ENCODE assay signal across 9 cellular contexts in the genomic region with DNA sequence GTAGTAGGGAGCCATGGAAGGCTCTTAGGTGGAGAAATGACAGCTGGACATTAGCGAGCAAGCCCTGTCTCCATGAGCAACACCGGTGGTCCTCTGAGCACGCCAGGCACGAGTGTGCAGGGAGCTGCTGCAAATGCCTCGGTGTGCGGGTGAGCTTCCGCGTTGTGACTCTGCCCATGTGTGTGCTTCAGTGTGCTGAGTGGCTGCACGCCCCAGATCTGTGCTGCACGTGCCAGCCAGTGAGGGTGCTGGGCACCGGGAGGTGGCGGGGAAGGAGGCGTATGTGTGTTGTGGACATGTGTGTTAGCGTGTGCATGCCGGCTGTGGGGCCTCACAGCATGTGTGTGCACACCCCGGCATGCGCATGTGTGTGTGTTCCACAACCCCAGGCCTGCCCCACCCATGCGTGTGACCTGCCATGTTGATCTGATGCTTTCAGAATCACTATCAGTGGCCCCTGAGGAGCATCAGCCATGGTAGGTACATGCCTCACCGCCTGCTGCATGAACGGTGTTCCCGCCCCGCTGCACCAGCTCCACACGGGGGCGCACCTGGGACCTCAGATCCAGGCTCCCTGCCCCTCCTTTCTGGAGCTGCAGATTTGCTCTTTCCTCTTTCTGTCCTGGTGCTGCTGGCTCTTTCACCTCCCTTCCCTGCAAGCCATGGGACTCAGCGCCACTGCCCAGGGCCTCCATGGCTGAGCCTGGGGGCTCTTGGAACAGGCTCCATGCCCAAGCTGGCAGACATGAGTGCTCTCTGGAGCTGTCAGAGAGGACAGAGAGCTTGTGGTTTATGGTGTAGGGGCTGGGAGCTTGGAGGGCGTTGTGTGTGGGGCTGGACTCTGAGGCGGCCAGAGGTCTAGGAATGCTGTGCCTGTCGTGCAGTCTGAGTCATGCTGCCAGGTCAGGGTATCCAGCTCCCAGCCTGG.
A peak's percentile ranks its signal among the peaks of the same experiment; 100 is the strongest.
DNase-seq lines count a peak whose midpoint lies in the region; ATAC-seq and TF ChIP-seq lines count a peak whose summit lies in the region.
"Had no signal": no experiment of that assay in that cellular context is flagged by ENCODE, and none has a peak within 500 bp of the region (broad histone marks: within the 10 kb centered on the region; RNA-seq: fewer than 3 reads in every experiment).

No MANE protein-coding gene starts in this region.

- no peak overlapping the region for H3K4me3 ChIP-seq in right atrium auricular region
- H3K4me3 ChIP-seq: A549 had no signal

- H3K27me3 ChIP-seq in right atrium auricular region, result no peaks in the 10 kb centered on the region

- H3K4me1 ChIP-seq in right atrium auricular region, result peaks cover 0 to 5% of the 10 kb centered on the region in 2 donors

- TF ChIP-seq CTCF in right atrium auricular region (IDR thresholded peaks at IDR 0.05), result peak; percentile 20 to 53
- TF ChIP-seq CTCF in omental fat pad (IDR thresholded peaks at IDR 0.05), result no peak

- no peak overlapping the region for H3K27ac ChIP-seq in right atrium auricular region
- H3K27ac ChIP-seq: A549 had no signal

- ATAC-seq in GM18517 (IDR thresholded peaks at IDR 0.05; ENCODE audit: unreplicated experiment) (no peak), omental fat pad (ENCODE audit: low FRiP score) (no peak)

- no peaks in the 10 kb centered on the region for H3K9me3 ChIP-seq in right atrium auricular region
- H3K9me3 ChIP-seq: A549 had no signal

- H3K36me3 ChIP-seq in right atrium auricular region, result no peaks in the 10 kb centered on the region

- DNase-seq in NCI-H2029 (lab: John Stamatoyannopoulos, UW), result peak; percentile 2
- DNase-seq in NCI-H2029 treated with DMSO at 0.1 percent for 48 hours (lab: John Stamatoyannopoulos, UW), result no peak
- DNase-seq in NCI-H146 treated with DMSO at 0.1 percent for 48 hours (lab: John Stamatoyannopoulos, UW; ENCODE audit: unreplicated experiment), result peak; percentile 21
- peak; percentile 53 for DNase-seq in activated CD8-positive, alpha-beta memory T cell treated with anti-CD3 and anti-CD28 coated beads, Interleukin-2, amount 50 U/mL, for 4 hours
- no peak for DNase-seq in right atrium auricular region (ENCODE audit: low spot score)
- peak in 2 of 3 experiments; percentile 18 to 38 for DNase-seq in stimulated activated CD4-positive, alpha-beta T cell treated with anti-CD3 and anti-CD28 coated beads, TNF-alpha, amount 100 ng/mL, for 4 hours (ENCODE audit: low read depth in 3 of 3)
- no peak for DNase-seq in omental fat pad (ENCODE audit: low spot score)

Comparison
In these comparisons a context has a peak if more than half of its experiments do, and no peak if none do; other contexts are left out.
1. DNase-seq: peak in NCI-H2029 (single experiment), NCI-H146 treated with DMSO at 0.1 percent for 48 hours (single experiment), activated CD8-positive, alpha-beta memory T cell treated with anti-CD3 and anti-CD28 coated beads, Interleukin-2, amount 50 U/mL, for 4 hours (single experiment) and stimulated activated CD4-positive, alpha-beta T cell treated with anti-CD3 and anti-CD28 coated beads, TNF-alpha, amount 100 ng/mL, for 4 hours (2 of 3); none in NCI-H2029 treated with DMSO at 0.1 percent for 48 hours (single experiment), right atrium auricular region (single experiment) and omental fat pad (single experiment).
2. CTCF ChIP-seq: peak in right atrium auricular region (2 of 2); none in omental fat pad (0 of 3).